ENCODE assay signal across 10 cellular contexts in genomic region chr13:91154954-91155353, GRCh38.
A peak's percentile ranks its signal among the peaks of the same experiment; 100 is the strongest.
DNase-seq lines count a peak whose midpoint lies in the region; ATAC-seq and TF ChIP-seq lines count a peak whose summit lies in the region.
"Had no signal": no experiment of that assay in that cellular context is flagged by ENCODE, and none has a peak within 500 bp of the region (broad histone marks: within the 10 kb centered on the region; RNA-seq: fewer than 3 reads in every experiment).

No MANE protein-coding gene starts in this region.

- no peak overlapping the region for H3K4me3 ChIP-seq in brain microvascular endothelial cell (ENCODE audit: low read depth, low read length)

- CTCF ChIA-PET in CD4-positive, alpha-beta T cell (lab: Charles Lee) = no interaction called here

- no peaks in the 10 kb centered on the region for H3K27me3 ChIP-seq in brain microvascular endothelial cell (replicated peaks)
- no peaks in the 10 kb centered on the region for H3K27me3 ChIP-seq in CD4-positive, alpha-beta T cell (ENCODE audit: control insufficient read depth, insufficient read depth, low read length)

- ATAC-seq in GM18867 (IDR thresholded peaks at IDR 0.05; ENCODE audit: unreplicated experiment) = peak; percentile 82
- peak; percentile 86 for ATAC-seq in HG02798 (IDR thresholded peaks at IDR 0.05; ENCODE audit: poor library complexity, unreplicated experiment)
- no peak for ATAC-seq in CD4-positive, alpha-beta T cell (ENCODE audit: poor library complexity)

- H3K36me3 Mint-ChIP-seq in CD4-positive, alpha-beta T cell (ENCODE audit: low read depth) = no peaks in the 10 kb centered on the region
- H3K36me3 Mint-ChIP-seq: CD4-positive, alpha-beta memory T cell had no signal

- TF ChIP-seq CTCF in brain microvascular endothelial cell (IDR thresholded peaks at IDR 0.05; ENCODE audit: low read depth, low read length, missing control alignments) = no peak
- no peak for TF ChIP-seq CTCF in CD4-positive, alpha-beta T cell (IDR thresholded peaks at IDR 0.05)

- intact Hi-C loops in CD4-positive, alpha-beta T cell (cut with DNase I, micrococcal nuclease) = no loop called here

- no peaks in the 10 kb centered on the region for H3K9me3 ChIP-seq in CD4-positive, alpha-beta T cell (ENCODE audit: control insufficient read depth, low read length)

- no peaks in the 10 kb centered on the region for H3K4me1 Mint-ChIP-seq in CD4-positive, alpha-beta T cell (ENCODE audit: low read depth)
- H3K4me1 Mint-ChIP-seq: CD4-positive, alpha-beta memory T cell had no signal

- no peak overlapping the region for H3K27ac ChIP-seq in brain microvascular endothelial cell
- no peak overlapping the region for H3K27ac ChIP-seq in CD4-positive, alpha-beta T cell (ENCODE audit: low read depth, low read length)

- H3K36me3 ChIP-seq in brain microvascular endothelial cell (replicated peaks) = no peaks in the 10 kb centered on the region

- H3K27me3 Mint-ChIP-seq in CD4-positive, alpha-beta T cell = no peaks in the 10 kb centered on the region

- H3K4me3 Mint-ChIP-seq in CD4-positive, alpha-beta T cell = no peak overlapping the region
- H3K4me3 Mint-ChIP-seq: CD4-positive, alpha-beta memory T cell had no signal

- no peak overlapping the region for H3K27ac Mint-ChIP-seq in CD4-positive, alpha-beta T cell
- H3K27ac Mint-ChIP-seq: CD4-positive, alpha-beta memory T cell had no signal

- POLR2A ChIA-PET in CD4-positive, alpha-beta T cell (lab: Charles Lee) = interaction anchor here (0.6 kb wide), 1 partner anchor 254 kb away, joined by 3 read pairs; no protein-coding TSS in a partner anchor

- DNase-seq in NCI-H146 treated with DMSO at 0.1 percent for 48 hours (lab: John Stamatoyannopoulos, UW; ENCODE audit: unreplicated experiment) (peak; percentile 51), medulla oblongata (ENCODE audit: extremely low spot score) (peak; percentile 55), AG08396 (ENCODE audit: low spot score) (no peak), brain microvascular endothelial cell (no peak), NCI-H2107 (lab: John Stamatoyannopoulos, UW) (no peak)
- no peak for DNase-seq in CD4-positive, alpha-beta T cell
- DNase-seq: CD4-positive, alpha-beta memory T cell; KG1 had no signal

- H3K9me3 Mint-ChIP-seq in CD4-positive, alpha-beta T cell = no peaks in the 10 kb centered on the region
- H3K9me3 Mint-ChIP-seq: CD4-positive, alpha-beta memory T cell had no signal

- in situ Hi-C loops in brain microvascular endothelial cell (cut with HindIII; ENCODE audit: low pct_ligation_motif_present, low sequenced_read_pairs) = no loop called here

Comparison
In these comparisons a context has a peak if more than half of its experiments do, and no peak if none do; other contexts are left out.
1. DNase-seq: peak in NCI-H146 treated with DMSO at 0.1 percent for 48 hours (single experiment) and medulla oblongata (single experiment); none in AG08396 (single experiment), brain microvascular endothelial cell (single experiment), NCI-H2107 (single experiment) and CD4-positive, alpha-beta T cell (0 of 10).